In the genomic region with DNA sequence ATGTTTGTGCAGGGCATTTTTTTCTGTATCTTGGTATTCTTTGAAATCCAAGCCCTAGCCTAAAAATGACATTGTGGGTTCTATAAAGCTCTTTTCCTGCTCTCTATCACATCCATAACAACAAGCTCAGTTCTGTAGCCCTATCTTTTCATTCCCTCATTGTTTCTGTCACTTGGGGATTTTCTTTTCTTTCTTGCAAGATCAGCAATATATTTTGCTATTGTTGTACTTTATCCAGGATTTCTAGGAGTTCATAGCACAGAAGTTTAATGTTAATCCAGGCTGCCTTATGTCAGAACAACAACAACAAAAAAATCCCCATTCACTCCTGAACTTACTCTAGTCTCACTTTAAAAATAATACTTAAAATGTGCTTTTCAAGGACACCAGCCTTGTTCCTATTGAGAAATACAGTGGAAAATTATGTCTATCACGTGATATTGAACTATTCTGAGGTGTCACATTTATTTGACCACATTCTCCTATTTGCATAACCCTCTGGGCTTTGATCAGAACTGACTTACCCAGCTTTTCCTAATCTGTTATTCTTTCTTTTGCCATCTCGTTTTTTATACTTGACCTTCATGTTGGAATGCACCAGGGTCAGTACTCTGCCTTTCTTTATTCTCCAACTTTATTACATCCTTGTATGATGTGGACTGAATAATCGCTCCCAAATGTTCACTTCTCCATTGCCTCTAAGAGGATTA, we compare ENCODE assay signal across 19 cellular contexts.
DNase-seq lines count a peak whose midpoint lies in the region; ATAC-seq, FAIRE-seq and TF ChIP-seq lines count a peak whose summit lies in the region.
"Had no signal": no experiment of that assay in that cellular context is flagged by ENCODE, and none has a peak within 500 bp of the region (broad histone marks: within the 10 kb centered on the region; RNA-seq: fewer than 3 reads in every experiment).

No MANE protein-coding gene starts in this region.

- no peak overlapping the region for H4K8ac ChIP-seq in mesenchymal stem cell (ENCODE audit: low read length)

- H2BK12ac ChIP-seq in mesenchymal stem cell (ENCODE audit: low read length in 2 of 2) = no peak overlapping the region

- ATAC-seq in A549 (no peak), K562 (no peak), sciatic nerve (peak; percentile 90), GM19035 (IDR thresholded peaks at IDR 0.05; ENCODE audit: unreplicated experiment) (no peak), natural killer cell (no peak)
- ATAC-seq: GM23338, HCT116 had no signal

- no peak overlapping the region for H2BK120ac ChIP-seq in mesenchymal stem cell (ENCODE audit: low read depth, low read length)

- no peak overlapping the region for H3K4me3 ChIP-seq in A549
- H3K4me3 ChIP-seq in K562 = no peak overlapping the region
- no peak overlapping the region for H3K4me3 ChIP-seq in mesenchymal stem cell (ENCODE audit: insufficient read depth in 1 of 2, low read depth in 1 of 2, low read length in 2 of 2)
- H3K4me3 ChIP-seq in esophagus squamous epithelium = no peak overlapping the region
- H3K4me3 ChIP-seq: GM23338 had no signal

- no peaks in the 10 kb centered on the region for H3K9me1 ChIP-seq in K562 (ENCODE audit: control insufficient read depth, insufficient read depth, low read length)

- no peak overlapping the region for H3K4ac ChIP-seq in mesenchymal stem cell (ENCODE audit: low read depth in 1 of 2, low read length in 2 of 2)

- H3K9me3 Mint-ChIP-seq in natural killer cell = peaks cover 4 to 6% of the 10 kb centered on the region in 2 donors

- no peak overlapping the region for H3K14ac ChIP-seq in mesenchymal stem cell (ENCODE audit: low read length in 2 of 2)

- intact Hi-C loops in K562 (cut with micrococcal nuclease) = no loop called here
- intact Hi-C loops in sciatic nerve (cut with DNase I) = no loop called here
- intact Hi-C loops in natural killer cell (cut with micrococcal nuclease) = no loop called here
- intact Hi-C loops in esophagus squamous epithelium (cut with DNase I) = no loop called here

- H3K79me2 ChIP-seq in K562 (ENCODE audit: control insufficient read depth, insufficient read depth, low read length) = no peaks in the 10 kb centered on the region

- H3K18ac ChIP-seq in mesenchymal stem cell (ENCODE audit: low read depth in 1 of 2, low read length in 2 of 2) = no peak overlapping the region

- H3K9ac ChIP-seq in K562 (ENCODE audit: insufficient read depth in 1 of 2, low read depth in 2 of 2, low read length in 2 of 2) (no peak overlapping the region), mesenchymal stem cell (ENCODE audit: low read length) (no peak overlapping the region)

- no peak for TF ChIP-seq EP300 in A549 (IDR thresholded peaks at IDR 0.05)
- no peak for TF ChIP-seq EP300 in K562 (IDR thresholded peaks at IDR 0.05; ENCODE audit: low read length)

- WGBS in A549 (ENCODE audit: missing lambda C conversion rate) = 0% methylated on average over 3 of the region's 3 CpGs
- 0% methylated on average over 3 of the region's 3 CpGs for WGBS in K562 (ENCODE audit: insufficient coverage, low coverage, missing lambda C conversion rate)
- WGBS in mesenchymal stem cell = 44% methylated on average over 3 of the region's 3 CpGs
- 17 to 33% methylated on average over 2 to 3 of the region's 3 CpGs for whole genome bisulfite sequencing in esophagus squamous epithelium, 2 donors

- no peak overlapping the region for H3K27ac Mint-ChIP-seq in natural killer cell
- H3K27ac Mint-ChIP-seq: CD4-positive, alpha-beta memory T cell; GM23338; H9 had no signal

- H3K36me3 Mint-ChIP-seq in natural killer cell = no peaks in the 10 kb centered on the region
- H3K36me3 Mint-ChIP-seq: CD4-positive, alpha-beta memory T cell had no signal

- no peak overlapping the region for H3K27ac ChIP-seq in A549
- H3K27ac ChIP-seq in K562 (ENCODE audit: extremely low read depth, low read depth, low read length) = no peak overlapping the region
- H3K27ac ChIP-seq in mesenchymal stem cell (ENCODE audit: low read length, poor library complexity, severe bottlenecking) = peak overlapping the region; percentile 64
- H3K27ac ChIP-seq in esophagus squamous epithelium = no peak overlapping the region

- POLR2A ChIA-PET in A549 (lab: Yijun Ruan, JAX) (no interaction called here), K562 (lab: Yijun Ruan, JAX) (no interaction called here)

- TF ChIP-seq CTCF in A549 (IDR thresholded peaks at IDR 0.05) = no peak
- no peak for TF ChIP-seq CTCF in K562 (IDR thresholded peaks at IDR 0.05 in 2 of 3, conservative IDR thresholded peaks at IDR 0.05 in 1 of 3; ENCODE audit: insufficient read depth in 2 of 3, low read depth in 1 of 3, low read length in 3 of 3)
- no peak for TF ChIP-seq CTCF in natural killer cell (IDR thresholded peaks at IDR 0.05)
- TF ChIP-seq CTCF in esophagus squamous epithelium (IDR thresholded peaks at IDR 0.05) = no peak

- TF ChIP-seq RAD21 in A549 (conservative IDR thresholded peaks at IDR 0.05 in 1 of 2, IDR thresholded peaks at IDR 0.05 in 1 of 2) (no peak), K562 (CRISPR knock-in tag; conservative IDR thresholded peaks at IDR 0.05 in 1 of 2, IDR thresholded peaks at IDR 0.05 in 1 of 2) (no peak)

- H3K27me3 ChIP-seq in K562 (ENCODE audit: control insufficient read depth in 2 of 2, insufficient read depth in 2 of 2, low read length in 2 of 2) (no peaks in the 10 kb centered on the region), mesenchymal stem cell (ENCODE audit: control insufficient read depth in 1 of 2, insufficient read depth in 1 of 2, low read length in 2 of 2) (no peaks in the 10 kb centered on the region), esophagus squamous epithelium (no peaks in the 10 kb centered on the region)

- H3K4me2 ChIP-seq in A549 (no peak overlapping the region), K562 (ENCODE audit: insufficient read depth, low read length) (no peak overlapping the region), mesenchymal stem cell (ENCODE audit: low read length, poor library complexity, severe bottlenecking) (no peak overlapping the region)
- H3K4me2 ChIP-seq: GM23338 had no signal

- in situ Hi-C loops in K562 (cut with MboI) = no loop called here

- no peaks in the 10 kb centered on the region for H3K79me1 ChIP-seq in mesenchymal stem cell (replicated peaks; ENCODE audit: low read length, poor library complexity, severe bottlenecking)

- DNase-seq in A549 (ENCODE audit: low read depth in 1 of 2, low spot score in 1 of 2) (no peak), K562 (ENCODE audit: extremely low read depth in 1 of 4, low spot score in 3 of 4) (no peak), mesenchymal stem cell (no peak), sciatic nerve (ENCODE audit: low spot score) (no peak), natural killer cell (no peak), esophagus squamous epithelium (lab: John Stamatoyannopoulos, UW) (no peak)
- DNase-seq: 8988T; C1 segment of cervical spinal cord; Caco-2; CD4-positive, alpha-beta memory T cell; DMS153; DND-41; H9 had no signal

- no peaks in the 10 kb centered on the region for H3K27me3 Mint-ChIP-seq in natural killer cell (ENCODE audit: low read depth in 2 of 2)
- H3K27me3 Mint-ChIP-seq: CD4-positive, alpha-beta memory T cell had no signal

- H3K9me3 ChIP-seq in A549 = no peaks in the 10 kb centered on the region
- no peaks in the 10 kb centered on the region for H3K9me3 ChIP-seq in K562 (replicated peaks; ENCODE audit: control insufficient read depth, insufficient read depth, low read depth, low read length)
- peaks cover 7% of the 10 kb centered on the region for H3K9me3 ChIP-seq in mesenchymal stem cell (ENCODE audit: control insufficient read depth, low read length)
- no peaks in the 10 kb centered on the region for H3K9me3 ChIP-seq in esophagus squamous epithelium
- H3K9me3 ChIP-seq: Caco-2 had no signal

- no TSS peak for BruUV-seq in K562 (replicated peaks; lab: Mats Ljungman, UMichigan)

- no peak overlapping the region for H3K23ac ChIP-seq in mesenchymal stem cell (ENCODE audit: low read length in 2 of 2)

- no peak for FAIRE-seq in A549 (lab: Jason Lieb, UNC)
- no peak for FAIRE-seq in K562 (lab: Jason Lieb, UNC)
- FAIRE-seq: G401.6, GM12892, GM19239 had no signal

- H4K91ac ChIP-seq in mesenchymal stem cell (ENCODE audit: low read length) = no peak overlapping the region

- no peaks in the 10 kb centered on the region for H4K20me1 ChIP-seq in K562 (replicated peaks; ENCODE audit: control insufficient read depth, insufficient read depth, low read length)

- no peak overlapping the region for H2AK5ac ChIP-seq in mesenchymal stem cell (ENCODE audit: low read length, severe bottlenecking)

- CTCF ChIA-PET in A549 (lab: Yijun Ruan, JAX) = no interaction called here
- CTCF ChIA-PET in K562 (lab: Yijun Ruan, JAX; ENCODE audit: low intra/inter-chr PET ratio) = no interaction called here

- H2BK5ac ChIP-seq in mesenchymal stem cell (ENCODE audit: low read depth, low read length, poor library complexity, severe bottlenecking) = no peak overlapping the region

- TF ChIP-seq POLR2A in A549 (IDR thresholded peaks at IDR 0.05; ENCODE audit: low read length) (no peak), K562 (conservative IDR thresholded peaks at IDR 0.05) (no peak), esophagus squamous epithelium (IDR thresholded peaks at IDR 0.05) (no peak)

- no peaks in the 10 kb centered on the region for H3K4me1 Mint-ChIP-seq in natural killer cell
- H3K4me1 Mint-ChIP-seq: CD4-positive, alpha-beta memory T cell; GM23338; H9 had no signal

- no peak overlapping the region for H3K4me3 Mint-ChIP-seq in natural killer cell
- H3K4me3 Mint-ChIP-seq: CD4-positive, alpha-beta memory T cell; GM23338; H9 had no signal

- H3K4me1 ChIP-seq in A549 (no peaks in the 10 kb centered on the region), K562 (replicated peaks in 1 of 2; ENCODE audit: control insufficient read depth in 2 of 2, insufficient read depth in 2 of 2, low read length in 2 of 2) (no peaks in the 10 kb centered on the region), mesenchymal stem cell (ENCODE audit: control insufficient read depth, insufficient read depth, low read depth, low read length) (no peaks in the 10 kb centered on the region), esophagus squamous epithelium (no peaks in the 10 kb centered on the region)
- H3K4me1 ChIP-seq: Caco-2 had no signal

- no peak overlapping the region for H2BK15ac ChIP-seq in mesenchymal stem cell (ENCODE audit: low read depth, poor library complexity, severe bottlenecking)

- no peak overlapping the region for H2AFZ ChIP-seq in K562 (ENCODE audit: low read depth, low read length)
- no peak overlapping the region for H2AFZ ChIP-seq in mesenchymal stem cell (ENCODE audit: low read depth, low read length)
- H2AFZ ChIP-seq: GM23338 had no signal

- H3K36me3 ChIP-seq in K562 (ENCODE audit: control insufficient read depth, insufficient read depth, low read length) = no peaks in the 10 kb centered on the region
- H3K36me3 ChIP-seq in mesenchymal stem cell (ENCODE audit: control insufficient read depth in 1 of 2, insufficient read depth in 2 of 2, low read depth in 1 of 2, low read length in 2 of 2) = no peaks in the 10 kb centered on the region
- H3K36me3 ChIP-seq in esophagus squamous epithelium = no peaks in the 10 kb centered on the region

TF ChIP-seq in A549, 52 proteins besides CTCF, POLR2A, EP300 and RAD21:
- TF ChIP-seq MAFK (IDR thresholded peaks at IDR 0.05; ENCODE audit: partially characterized antibody) (peak; percentile 61), BHLHE40 (IDR thresholded peaks at IDR 0.05; ENCODE audit: low read depth, low read length) (no peak)
TF ChIP-seq in A549: peak in this region for 1.

TF ChIP-seq in K562, 482 proteins besides CTCF, POLR2A, EP300 and RAD21 (continues in another document):
- peak; percentile 24; the same call in 1 of the 2 replicates for TF ChIP-seq MAFG (tag; conservative IDR thresholded peaks at IDR 0.05)
- TF ChIP-seq ZSCAN29 (IDR thresholded peaks at IDR 0.05) = no peak

Comparison
In these comparisons a context has a peak if more than half of its experiments do, and no peak if none do; other contexts are left out.
1. Of the 35 proteins assayed by ChIP-seq in both K562 and A549: peak only in K562: none; only in A549: MAFK; in both: none; in neither: 34.